ENCODE assay signal across 24 cellular contexts in the genomic region with DNA sequence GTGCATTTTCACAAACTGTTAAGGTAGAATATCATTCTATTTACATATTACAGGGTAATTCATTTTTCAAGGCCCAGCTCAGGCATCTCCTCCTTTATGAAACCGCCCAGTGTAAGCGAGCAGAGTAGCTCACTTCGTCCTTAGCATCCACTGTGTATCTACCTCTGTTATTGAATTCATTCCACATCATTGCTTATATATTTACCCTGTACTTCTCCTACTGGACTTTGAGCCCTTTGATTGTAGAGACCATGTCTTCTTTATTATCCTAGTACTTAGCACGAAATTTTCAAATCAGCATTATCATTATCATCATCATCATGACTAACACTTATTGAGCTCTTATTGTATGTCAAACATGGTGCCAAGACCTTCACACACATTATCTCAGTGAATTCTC.
DNase-seq lines count a peak whose midpoint lies in the region; ATAC-seq, FAIRE-seq and TF ChIP-seq lines count a peak whose summit lies in the region.
"Had no signal": no experiment of that assay in that cellular context is flagged by ENCODE, and none has a peak within 500 bp of the region (broad histone marks: within the 10 kb centered on the region; RNA-seq: fewer than 3 reads in every experiment).

No MANE protein-coding gene starts in this region.

- H3K79me2 ChIP-seq in HepG2 (ENCODE audit: insufficient read depth, low read length), result no peaks in the 10 kb centered on the region
- peaks cover 2% of the 10 kb centered on the region for H3K79me2 ChIP-seq in hepatocyte

- FAIRE-seq in HepG2 (lab: Jason Lieb, UNC), result no peak
- FAIRE-seq in small intestine (lab: Jason Lieb, UNC), result no peak
- FAIRE-seq: A204.1, D721Med, G401.6, GM19239 had no signal

- TF ChIP-seq POLR2A in HepG2 (IDR thresholded peaks at IDR 0.05; ENCODE audit: insufficient read depth in 1 of 2, low read depth in 2 of 2, low read length in 2 of 2), result no peak
- TF ChIP-seq POLR2A in right lobe of liver (IDR thresholded peaks at IDR 0.05), result no peak

- no peak overlapping the region for H3K9ac ChIP-seq in HepG2 (ENCODE audit: insufficient read depth, low read depth, low read length)
- H3K9ac ChIP-seq: BLaER1 had no signal

- 81% methylated on average over 4 of the region's 4 CpGs for WGBS in HepG2 (ENCODE audit: low lambda C conversion rate)
- 92% methylated on average over 4 of the region's 4 CpGs for WGBS in right lobe of liver (ENCODE audit: insufficient coverage, low coverage, low lambda C conversion rate, missing lambda C conversion rate)
- whole genome bisulfite sequencing in hepatocyte (ENCODE audit: low lambda C conversion rate, missing lambda C conversion rate), result 74% methylated on average over 4 of the region's 4 CpGs
- WGBS in small intestine, 3 donors, result 60 to 79% (median 71%) methylated on average over 4 of the region's 4 CpGs

- no peak for TF ChIP-seq EP300 in HepG2 (IDR thresholded peaks at IDR 0.05; ENCODE audit: low read depth in 2 of 2, low read length in 2 of 2)
- no peak for TF ChIP-seq EP300 in HepG2 (CRISPR knock-in tag; IDR thresholded peaks at IDR 0.05; ENCODE audit: borderline replicate concordance)

- H4K20me1 ChIP-seq in HepG2 (ENCODE audit: insufficient read depth, low read length), result 0 out of 2 replicates have a peak, but pooled peaks cover 3% of the 10 kb centered on the region
- H4K20me1 ChIP-seq in hepatocyte (ENCODE audit: insufficient read depth, poor library complexity, severe bottlenecking), result no peaks in the 10 kb centered on the region
- H4K20me1 ChIP-seq: BLaER1 had no signal

- H2AFZ ChIP-seq in HepG2 (ENCODE audit: low read length), result no peak overlapping the region
- no peak overlapping the region for H2AFZ ChIP-seq in hepatocyte

- BruUV-seq in HepG2 (replicated peaks; lab: Mats Ljungman, UMichigan), result no TSS peak

- H3K36me3 ChIP-seq in HepG2 (replicated peaks in 1 of 2; ENCODE audit: control insufficient read depth in 1 of 2, insufficient read depth in 2 of 2, low read length in 2 of 2), result no peaks in the 10 kb centered on the region; a peak in 1 of 5 replicates
- no peaks in the 10 kb centered on the region for H3K36me3 ChIP-seq in right lobe of liver
- no peaks in the 10 kb centered on the region for H3K36me3 ChIP-seq in hepatocyte (replicated peaks; ENCODE audit: insufficient read depth, low read depth)
- H3K36me3 ChIP-seq in small intestine (ENCODE audit: control insufficient read depth in 2 of 2, insufficient read depth in 2 of 2, low read length in 2 of 2), result no peaks in the 10 kb centered on the region
- H3K36me3 ChIP-seq: BE2C, BLaER1 had no signal

- POLR2A ChIA-PET in HepG2 (lab: Yijun Ruan, JAX), result interaction anchor here (3.2 kb wide), 1 partner anchor 117 kb away, joined by 12 read pairs; a partner anchor contains a TSS

- H3K27ac ChIP-seq in HepG2 (ENCODE audit: extremely low read length, insufficient read depth, low read length) (no peak overlapping the region), right lobe of liver (no peak overlapping the region), hepatocyte (peak overlapping the region; percentile 23), small intestine (ENCODE audit: low read depth in 1 of 2, low read length in 1 of 2) (no peak overlapping the region)
- H3K27ac ChIP-seq: BLaER1 had no signal

- in situ Hi-C loops in HepG2 (cut with HindIII; ENCODE audit: extremely low pct_ligation_motif_present, low pct_unique_long_range_greater_than_20kb), result no loop called here

- DNase-seq in HepG2 (ENCODE audit: low spot score) (peak; percentile 46), right lobe of liver (no peak), hepatocyte (ENCODE audit: low spot score) (no peak), left colon (no peak), small intestine (peak; percentile 52), UCSD-AML1 (lab: John Stamatoyannopoulos, UW; ENCODE audit: unreplicated experiment) (no peak), SW480 (ENCODE audit: low spot score) (no peak)
- DNase-seq: 8988T; ACHN; BE2C; C1 segment of cervical spinal cord; Calu3; CD4-positive, alpha-beta memory T cell; CD4-positive, CD25-positive, alpha-beta regulatory T cell; CD8-positive, alpha-beta memory T cell; COR-L47; DMS79 treated with DMSO at 0.1 percent for 48 hours; GF-D8 had no signal

- H3K4me3 ChIP-seq in HepG2 (replicated peaks in 1 of 3; ENCODE audit: insufficient read depth in 1 of 3, low read depth in 2 of 3, low read length in 3 of 3) (no peak overlapping the region), right lobe of liver (no peak overlapping the region), hepatocyte (no peak overlapping the region), small intestine (ENCODE audit: low read depth in 1 of 2, low read length in 2 of 2) (no peak overlapping the region)
- H3K4me3 ChIP-seq: BLaER1 had no signal

- H3K4me1 ChIP-seq in HepG2 (ENCODE audit: insufficient read depth, low read length), result peaks cover 27% of the 10 kb centered on the region
- no peaks in the 10 kb centered on the region for H3K4me1 ChIP-seq in right lobe of liver
- H3K4me1 ChIP-seq in hepatocyte (ENCODE audit: insufficient read depth), result no peaks in the 10 kb centered on the region
- H3K4me1 ChIP-seq in small intestine (ENCODE audit: control insufficient read depth in 2 of 2, insufficient read depth in 1 of 2, low read depth in 1 of 2, low read length in 1 of 2), result peaks cover 0 to 3% of the 10 kb centered on the region in 2 donors
- H3K4me1 ChIP-seq: BE2C, BLaER1 had no signal

- TF ChIP-seq CTCF in HepG2 (CRISPR knock-in tag; IDR thresholded peaks at IDR 0.05) (no peak), right lobe of liver (IDR thresholded peaks at IDR 0.05) (no peak), hepatocyte (IDR thresholded peaks at IDR 0.05; ENCODE audit: poor library complexity) (no peak)

- intact Hi-C loops in HepG2 (cut with micrococcal nuclease; ENCODE audit: unreplicated experiment), result no loop called here
- intact Hi-C loops in right lobe of liver (cut with DNase I), result no loop called here
- intact Hi-C loops in left colon (cut with DNase I, micrococcal nuclease), result no loop called here

- ATAC-seq in HepG2 (no peak; the same call in 2 of the 3 replicates), right lobe of liver (no peak), left colon (peak; percentile 77), GM21526 (IDR thresholded peaks at IDR 0.05; ENCODE audit: low FRiP score, unreplicated experiment) (no peak)

- H3K27me3 ChIP-seq in HepG2 (ENCODE audit: control insufficient read depth in 1 of 2, insufficient read depth in 2 of 2, low read length in 2 of 2), result no peaks in the 10 kb centered on the region
- H3K27me3 ChIP-seq in right lobe of liver, result no peaks in the 10 kb centered on the region
- no peaks in the 10 kb centered on the region for H3K27me3 ChIP-seq in hepatocyte
- H3K27me3 ChIP-seq in small intestine (ENCODE audit: control insufficient read depth in 2 of 2, insufficient read depth in 2 of 2, low read length in 2 of 2), result no peaks in the 10 kb centered on the region
- H3K27me3 ChIP-seq: BE2C, BLaER1 had no signal

- H3K4me2 ChIP-seq in HepG2 (ENCODE audit: low read depth, low read length) (no peak overlapping the region), hepatocyte (no peak overlapping the region)
- H3K4me2 ChIP-seq: BLaER1 had no signal

- TF ChIP-seq RAD21 in HepG2 (CRISPR knock-in tag; IDR thresholded peaks at IDR 0.05), result no peak

- H3K9me3 ChIP-seq in HepG2 (ENCODE audit: low read length) (no peaks in the 10 kb centered on the region), right lobe of liver (no peaks in the 10 kb centered on the region), hepatocyte (ENCODE audit: low read depth) (no peaks in the 10 kb centered on the region), small intestine (ENCODE audit: control insufficient read depth, low read depth) (no peaks in the 10 kb centered on the region)
- H3K9me3 ChIP-seq: BE2C, BLaER1 had no signal

- no peaks in the 10 kb centered on the region for H3K9me2 ChIP-seq in hepatocyte (replicated peaks; ENCODE audit: insufficient read depth)

- CTCF ChIA-PET in HepG2 (lab: Yijun Ruan, JAX; ENCODE audit: low intra/inter-chr PET ratio, low total read pairs), result no interaction called here

TF ChIP-seq in HepG2, 621 proteins besides CTCF, POLR2A, EP300 and RAD21:
- TF ChIP-seq HNF4A (CRISPR knock-in tag; IDR thresholded peaks at IDR 0.05) (peak; percentile 14; the same call in 1 of the 2 replicates), ATAD3A (CRISPR knock-in tag; IDR thresholded peaks at IDR 0.05) (no peak), ZNF570 (CRISPR knock-in tag; IDR thresholded peaks at IDR 0.05; ENCODE audit: borderline replicate concordance) (no peak)

Comparison
In these comparisons a context has a peak if more than half of its experiments do, and no peak if none do; other contexts are left out.
1. DNase-seq: peak in HepG2 (single experiment) and small intestine (single experiment); none in right lobe of liver (0 of 3), hepatocyte (single experiment), left colon (0 of 2), UCSD-AML1 (single experiment) and SW480 (single experiment).